ENCODE assay signal across 9 cellular contexts in the genomic region with DNA sequence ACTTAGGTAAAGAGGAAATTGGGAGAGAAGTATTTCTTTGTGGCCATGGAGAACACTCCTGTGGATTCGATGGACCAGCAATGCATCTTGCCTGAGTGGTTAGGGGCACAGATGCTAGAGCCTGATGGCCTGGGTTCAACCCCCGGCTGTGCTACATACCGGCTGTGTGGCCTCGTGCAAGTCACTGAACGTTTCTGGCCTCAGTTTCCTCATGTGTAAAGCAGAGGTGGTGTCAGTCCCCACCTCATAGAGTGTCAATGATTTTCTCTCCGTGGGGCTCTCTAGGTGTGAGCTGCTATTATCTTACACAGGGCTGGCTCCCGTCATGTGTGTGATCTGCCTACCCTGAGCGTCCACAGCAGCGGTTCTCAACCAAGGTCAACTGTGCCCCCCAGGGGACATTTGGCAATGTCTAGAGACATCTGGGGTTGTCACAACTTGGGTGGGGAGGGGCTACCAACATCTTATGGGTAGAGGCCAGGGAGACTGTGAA. TPM values are rescaled to one million over a fixed set of nuclear protein-coding genes. Genes with fewer than 3 reads are reported as not detected.
DNase-seq lines count a peak whose midpoint lies in the region; ATAC-seq and TF ChIP-seq lines count a peak whose summit lies in the region.
"Had no signal": no experiment of that assay in that cellular context is flagged by ENCODE, and none has a peak within 500 bp of the region (broad histone marks: within the 10 kb centered on the region; RNA-seq: fewer than 3 reads in every experiment).

No MANE protein-coding gene starts in this region.

- H4K20me1 ChIP-seq in GM23248 (ENCODE audit: insufficient read depth) (no peaks in the 10 kb centered on the region), smooth muscle cell (ENCODE audit: low read depth) (no peaks in the 10 kb centered on the region)

- H3K4me1 ChIP-seq in GM23248 (ENCODE audit: insufficient read depth), result no peaks in the 10 kb centered on the region
- no peaks in the 10 kb centered on the region for H3K4me1 ChIP-seq in smooth muscle cell (ENCODE audit: low read depth)

- H3K36me3 Mint-ChIP-seq in activated naive CD8-positive, alpha-beta T cell treated with anti-CD3 and anti-CD28 coated beads, Interleukin-2, amount 50 U/mL, for 24 hours (ENCODE audit: low read depth), result no peaks in the 10 kb centered on the region

- in situ Hi-C loops in GM23248 (cut with MboI), result loop anchor here (5.0 kb wide), 1 partner anchor 273 kb away; no protein-coding TSS in a partner anchor

- H3K79me2 ChIP-seq in GM23248 (ENCODE audit: insufficient read depth) (no peaks in the 10 kb centered on the region), smooth muscle cell (ENCODE audit: low read depth) (no peaks in the 10 kb centered on the region)

- no peaks in the 10 kb centered on the region for H3K9me3 Mint-ChIP-seq in activated naive CD8-positive, alpha-beta T cell treated with anti-CD3 and anti-CD28 coated beads, Interleukin-2, amount 50 U/mL, for 24 hours

- H3K36me3 ChIP-seq in GM23248 (ENCODE audit: low read depth) (no peaks in the 10 kb centered on the region), smooth muscle cell (ENCODE audit: low read depth) (no peaks in the 10 kb centered on the region)

- H3K4me3 ChIP-seq in GM23248, result no peak overlapping the region
- H3K4me3 ChIP-seq in smooth muscle cell, result no peak overlapping the region
- H3K4me3 ChIP-seq: SK-N-MC had no signal

- H3K27me3 ChIP-seq in GM23248 (replicated peaks; ENCODE audit: insufficient read depth) (no peaks in the 10 kb centered on the region), smooth muscle cell (ENCODE audit: low read depth) (no peaks in the 10 kb centered on the region)

- no peak overlapping the region for H3K4me2 ChIP-seq in GM23248 (ENCODE audit: unreplicated experiment)
- no peak overlapping the region for H3K4me2 ChIP-seq in smooth muscle cell

- H3K9ac ChIP-seq in GM23248 (peak overlapping the region; percentile 60), smooth muscle cell (ENCODE audit: low read depth) (no peak overlapping the region)

- peak; percentile 2 for ATAC-seq in activated naive CD8-positive, alpha-beta T cell treated with anti-CD3 and anti-CD28 coated beads, Interleukin-2, amount 50 U/mL, for 24 hours
- peak; percentile 30 for ATAC-seq in left lobe of liver
- no peak for ATAC-seq in GM18511 (IDR thresholded peaks at IDR 0.05; ENCODE audit: unreplicated experiment)

- H3K27ac ChIP-seq in GM23248 (no peak overlapping the region), smooth muscle cell (ENCODE audit: low read depth) (no peak overlapping the region)

- H3K4me3 Mint-ChIP-seq in activated naive CD8-positive, alpha-beta T cell treated with anti-CD3 and anti-CD28 coated beads, Interleukin-2, amount 50 U/mL, for 24 hours, result no peak overlapping the region

- H2AFZ ChIP-seq in GM23248 (peak overlapping the region; percentile 74), smooth muscle cell (ENCODE audit: low read depth) (peak overlapping the region; percentile 23)

- no peak for DNase-seq in GM23248
- DNase-seq in activated naive CD8-positive, alpha-beta T cell treated with anti-CD3 and anti-CD28 coated beads, Interleukin-2, amount 50 U/mL, for 24 hours, result no peak
- DNase-seq in left lobe of liver (ENCODE audit: low spot score), result no peak
- DNase-seq in smooth muscle cell (lab: John Stamatoyannopoulos, UW; ENCODE audit: unreplicated experiment), result no peak
- DNase-seq in A172 (ENCODE audit: low spot score), result no peak
- DNase-seq in NK-92 treated with Interleukin-12 subunit alpha and Interleukin-12 subunit beta, amount 100 ng/mL, for 24 hours (lab: John Stamatoyannopoulos, UW), result no peak
- no peak for DNase-seq in DMS79 treated with DMSO at 0.1 percent for 48 hours (lab: John Stamatoyannopoulos, UW)

- WGBS in GM23248 (ENCODE audit: low coverage in 1 of 2, low lambda C conversion rate in 2 of 2, missing lambda C conversion rate in 2 of 2), 2 experiments, result 85 to 88% methylated on average over 9 of the region's 9 CpGs
- WGBS in smooth muscle cell (ENCODE audit: low lambda C conversion rate), result 88% methylated on average over 9 of the region's 9 CpGs

- H3K27ac Mint-ChIP-seq in activated naive CD8-positive, alpha-beta T cell treated with anti-CD3 and anti-CD28 coated beads, Interleukin-2, amount 50 U/mL, for 24 hours, result no peak overlapping the region

- H3K9me3 ChIP-seq in GM23248 (ENCODE audit: low read depth) (no peaks in the 10 kb centered on the region), smooth muscle cell (replicated peaks; ENCODE audit: low read depth) (no peaks in the 10 kb centered on the region)

- TF ChIP-seq CTCF in smooth muscle cell (IDR thresholded peaks at IDR 0.05; ENCODE audit: borderline replicate concordance, insufficient read depth, poor library complexity, severe bottlenecking), result no peak

- peaks cover 14% of the 10 kb centered on the region for H3K27me3 Mint-ChIP-seq in activated naive CD8-positive, alpha-beta T cell treated with anti-CD3 and anti-CD28 coated beads, Interleukin-2, amount 50 U/mL, for 24 hours

- no peaks in the 10 kb centered on the region; the same call in 1 of the 2 replicates for H3K9me2 ChIP-seq in GM23248 (ENCODE audit: insufficient read depth)

- H3K4me1 Mint-ChIP-seq in activated naive CD8-positive, alpha-beta T cell treated with anti-CD3 and anti-CD28 coated beads, Interleukin-2, amount 50 U/mL, for 24 hours, result peaks cover 7% of the 10 kb centered on the region

- no peaks in the 10 kb centered on the region for H3F3A ChIP-seq in GM23248 (ENCODE audit: insufficient read depth)
- no peaks in the 10 kb centered on the region for H3F3A ChIP-seq in smooth muscle cell (ENCODE audit: low read depth)

RNA-seq across cellular contexts. Expression of a gene that starts 50.0 kb away (rescaled TPM):
- 22.8 and 27.9 TPM in 2 replicates for total RNA-seq in GM23248 (2014; rRNA removed; shearing (Covaris generic))
- 18.8 and 18.9 TPM in 2 replicates for polyA plus RNA-seq in GM23248 (2016; fragmentation: Nextera tagmentation; extraction: Ambion mirVana)
- total RNA-seq in left lobe of liver, result 8.9 TPM
- total RNA-seq in smooth muscle cell, result 28.9 and 35.6 TPM in 2 replicates
- 16.1 and 19.4 TPM in 2 replicates for polyA plus RNA-seq in smooth muscle cell
- total RNA-seq in A172 (2014; rRNA removed; shearing (Covaris generic)), result 56.9 and 60.6 TPM in 2 replicates
